ENCODE assay signal across 23 cellular contexts in the genomic region with DNA sequence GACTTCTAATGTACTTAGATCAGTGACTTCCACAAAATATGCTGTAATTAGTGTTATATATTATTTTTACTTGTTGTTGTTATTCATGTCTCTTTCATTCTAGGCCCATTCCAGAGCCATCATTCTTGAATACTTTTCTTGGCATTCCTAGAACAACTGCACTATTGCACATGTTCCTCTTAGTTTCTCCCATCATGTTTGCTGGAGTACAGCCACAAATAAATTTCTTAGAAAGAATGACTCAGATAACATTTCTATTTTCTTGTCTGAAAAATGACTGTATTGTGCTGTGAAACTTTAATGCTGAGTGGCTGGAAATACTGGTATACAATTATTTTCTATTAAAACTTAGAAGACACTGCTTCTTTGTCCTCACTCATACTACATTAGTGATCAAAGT.
"Had no signal": no experiment of that assay in that cellular context is flagged by ENCODE, and none has a peak within 500 bp of the region (broad histone marks: within the 10 kb centered on the region; RNA-seq: fewer than 3 reads in every experiment).

No MANE protein-coding gene starts in this region.

- H3K9me3 ChIP-seq: pancreas, prostate gland, suprapubic skin, thoracic aorta, tibial artery, upper lobe of right lung had no signal

- H3K27me3 ChIP-seq: hepatocyte, pancreas, spleen, suprapubic skin, tibial artery, upper lobe of right lung had no signal

- H3K4me2 ChIP-seq: hepatocyte had no signal

- H3K36me3 ChIP-seq: left ventricle myocardium inferior, pancreas, prostate gland, spleen, suprapubic skin, thoracic aorta, tibial artery, upper lobe of right lung had no signal

- H2AFZ ChIP-seq: hepatocyte had no signal

- DNase-seq: islet precursor cell; left ventricle myocardium inferior; mesendoderm; naive B cell; pancreas; posterior cingulate gyrus; retina; right cardiac atrium; small intestine; spleen; stimulated activated CD4-positive, alpha-beta T cell treated with anti-CD3 and anti-CD28 coated beads, Interleukin-4, amount 100 ng/mL, for 24 hours; stimulated activated naive CD4-positive, alpha-beta T cell; tibial artery; trophoblast cell; upper lobe of right lung had no signal

- H3K4me3 ChIP-seq: hepatocyte, left ventricle myocardium inferior, lung, pancreas, prostate gland, spleen, suprapubic skin, thoracic aorta, tibial artery, upper lobe of right lung had no signal

- H3K27ac ChIP-seq: hepatocyte, left ventricle myocardium inferior, pancreas, prostate gland, spleen, suprapubic skin, thoracic aorta, tibial artery, upper lobe of right lung had no signal

- H3K79me2 ChIP-seq: hepatocyte had no signal

- ATAC-seq: natural killer cell treated with Interleukin-12 subunit alpha and Interleukin-12 subunit beta and Interleukin-15 and Interleukin-18, amount 100 ng/mL, for 72 hours; pancreas; right cardiac atrium; sciatic nerve; stimulated activated effector memory CD8-positive, alpha-beta T cell treated with anti-CD3 and anti-CD28 coated beads, Interleukin-12 subunit alpha, Interleukin-12 subunit beta, amount 100 ng/mL, for 72 hours; upper lobe of right lung had no signal
